ENCODE assay signal across 2 cellular contexts in the genomic region with DNA sequence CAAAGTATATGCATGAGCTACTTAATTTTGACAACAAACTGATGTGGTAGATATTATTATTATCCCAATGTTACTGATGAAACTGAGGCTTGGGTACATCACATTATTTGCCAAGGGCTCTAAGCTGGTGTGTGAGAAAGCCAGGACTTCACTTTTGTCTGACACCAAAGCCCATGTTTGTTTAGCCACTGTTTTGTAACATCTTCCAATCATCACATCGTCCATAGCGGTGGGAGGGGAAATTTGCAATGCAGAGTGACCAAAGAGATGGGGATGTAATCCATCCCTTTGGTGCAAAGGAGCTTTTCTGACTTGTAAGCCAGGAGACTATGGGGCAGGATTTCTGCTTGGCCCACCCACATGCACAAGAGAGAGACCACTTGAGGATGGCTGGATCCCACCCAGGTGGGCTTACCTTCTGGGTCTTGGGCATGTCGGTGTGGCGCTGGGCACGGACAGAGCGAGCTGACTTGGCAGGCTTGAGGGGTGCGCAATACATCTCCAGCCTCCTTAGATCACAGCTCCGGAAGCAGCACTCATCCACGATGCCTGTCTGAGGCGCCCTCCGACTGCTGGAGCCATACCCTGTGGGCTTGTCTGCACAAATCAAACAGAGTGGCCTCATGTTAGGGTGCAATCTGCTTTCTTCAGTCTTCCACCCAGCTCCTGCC.
TF ChIP-seq lines count a peak whose summit lies in the region.

No MANE protein-coding gene starts in this region.

TF ChIP-seq in liver, 16 proteins besides CTCF, POLR2A, EP300 and RAD21:
- TF ChIP-seq, protein P1, sequence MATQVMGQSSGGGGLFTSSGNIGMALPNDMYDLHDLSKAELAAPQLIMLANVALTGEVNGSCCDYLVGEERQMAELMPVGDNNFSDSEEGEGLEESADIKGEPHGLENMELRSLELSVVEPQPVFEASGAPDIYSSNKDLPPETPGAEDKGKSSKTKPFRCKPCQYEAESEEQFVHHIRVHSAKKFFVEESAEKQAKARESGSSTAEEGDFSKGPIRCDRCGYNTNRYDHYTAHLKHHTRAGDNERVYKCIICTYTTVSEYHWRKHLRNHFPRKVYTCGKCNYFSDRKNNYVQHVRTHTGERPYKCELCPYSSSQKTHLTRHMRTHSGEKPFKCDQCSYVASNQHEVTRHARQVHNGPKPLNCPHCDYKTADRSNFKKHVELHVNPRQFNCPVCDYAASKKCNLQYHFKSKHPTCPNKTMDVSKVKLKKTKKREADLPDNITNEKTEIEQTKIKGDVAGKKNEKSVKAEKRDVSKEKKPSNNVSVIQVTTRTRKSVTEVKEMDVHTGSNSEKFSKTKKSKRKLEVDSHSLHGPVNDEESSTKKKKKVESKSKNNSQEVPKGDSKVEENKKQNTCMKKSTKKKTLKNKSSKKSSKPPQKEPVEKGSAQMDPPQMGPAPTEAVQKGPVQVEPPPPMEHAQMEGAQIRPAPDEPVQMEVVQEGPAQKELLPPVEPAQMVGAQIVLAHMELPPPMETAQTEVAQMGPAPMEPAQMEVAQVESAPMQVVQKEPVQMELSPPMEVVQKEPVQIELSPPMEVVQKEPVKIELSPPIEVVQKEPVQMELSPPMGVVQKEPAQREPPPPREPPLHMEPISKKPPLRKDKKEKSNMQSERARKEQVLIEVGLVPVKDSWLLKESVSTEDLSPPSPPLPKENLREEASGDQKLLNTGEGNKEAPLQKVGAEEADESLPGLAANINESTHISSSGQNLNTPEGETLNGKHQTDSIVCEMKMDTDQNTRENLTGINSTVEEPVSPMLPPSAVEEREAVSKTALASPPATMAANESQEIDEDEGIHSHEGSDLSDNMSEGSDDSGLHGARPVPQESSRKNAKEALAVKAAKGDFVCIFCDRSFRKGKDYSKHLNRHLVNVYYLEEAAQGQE (IDR thresholded peaks at IDR 0.05): peak; percentile 30
- TF ChIP-seq FOXA2 (IDR thresholded peaks at IDR 0.05) (peak; percentile 80), EGR1 (IDR thresholded peaks at IDR 0.05; ENCODE audit: low read depth in 2 of 2) (no peak), YY1 (IDR thresholded peaks at IDR 0.05) (peak; percentile 77), RXRA (IDR thresholded peaks at IDR 0.05) (peak in 1 of 2 donors; percentile 60), HNF4A (conservative IDR thresholded peaks at IDR 0.05) (peak in 1 of 2 donors; percentile 63), TAF1 (conservative IDR thresholded peaks at IDR 0.05) (no peak), FOXA1 (IDR thresholded peaks at IDR 0.05) (peak; percentile 77)
- TF ChIP-seq, protein P2, sequence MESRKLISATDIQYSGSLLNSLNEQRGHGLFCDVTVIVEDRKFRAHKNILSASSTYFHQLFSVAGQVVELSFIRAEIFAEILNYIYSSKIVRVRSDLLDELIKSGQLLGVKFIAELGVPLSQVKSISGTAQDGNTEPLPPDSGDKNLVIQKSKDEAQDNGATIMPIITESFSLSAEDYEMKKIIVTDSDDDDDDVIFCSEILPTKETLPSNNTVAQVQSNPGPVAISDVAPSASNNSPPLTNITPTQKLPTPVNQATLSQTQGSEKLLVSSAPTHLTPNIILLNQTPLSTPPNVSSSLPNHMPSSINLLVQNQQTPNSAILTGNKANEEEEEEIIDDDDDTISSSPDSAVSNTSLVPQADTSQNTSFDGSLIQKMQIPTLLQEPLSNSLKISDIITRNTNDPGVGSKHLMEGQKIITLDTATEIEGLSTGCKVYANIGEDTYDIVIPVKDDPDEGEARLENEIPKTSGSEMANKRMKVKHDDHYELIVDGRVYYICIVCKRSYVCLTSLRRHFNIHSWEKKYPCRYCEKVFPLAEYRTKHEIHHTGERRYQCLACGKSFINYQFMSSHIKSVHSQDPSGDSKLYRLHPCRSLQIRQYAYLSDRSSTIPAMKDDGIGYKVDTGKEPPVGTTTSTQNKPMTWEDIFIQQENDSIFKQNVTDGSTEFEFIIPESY (IDR thresholded peaks at IDR 0.05): no peak
- TF ChIP-seq, protein P3, sequence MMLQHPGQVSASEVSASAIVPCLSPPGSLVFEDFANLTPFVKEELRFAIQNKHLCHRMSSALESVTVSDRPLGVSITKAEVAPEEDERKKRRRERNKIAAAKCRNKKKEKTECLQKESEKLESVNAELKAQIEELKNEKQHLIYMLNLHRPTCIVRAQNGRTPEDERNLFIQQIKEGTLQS (IDR thresholded peaks at IDR 0.05): no peak
TF ChIP-seq in liver: peak in this region for 6.

TF ChIP-seq in HepG2, 621 proteins besides CTCF, POLR2A, EP300 and RAD21 (continued from another document):
- TF ChIP-seq ATF6 (CRISPR knock-in tag; conservative IDR thresholded peaks at IDR 0.05): no peak
- no peak for TF ChIP-seq KDM1A (CRISPR knock-in tag; IDR thresholded peaks at IDR 0.05)
- TF ChIP-seq ZNF737 (CRISPR knock-in tag; IDR thresholded peaks at IDR 0.05; ENCODE audit: borderline replicate concordance): no peak
- no peak for TF ChIP-seq ADNP (CRISPR knock-in tag; IDR thresholded peaks at IDR 0.05)
- no peak for TF ChIP-seq ZNF570 (CRISPR knock-in tag; IDR thresholded peaks at IDR 0.05; ENCODE audit: borderline replicate concordance)
- no peak for TF ChIP-seq TBP (CRISPR knock-in tag; IDR thresholded peaks at IDR 0.05)
- TF ChIP-seq, protein P4, sequence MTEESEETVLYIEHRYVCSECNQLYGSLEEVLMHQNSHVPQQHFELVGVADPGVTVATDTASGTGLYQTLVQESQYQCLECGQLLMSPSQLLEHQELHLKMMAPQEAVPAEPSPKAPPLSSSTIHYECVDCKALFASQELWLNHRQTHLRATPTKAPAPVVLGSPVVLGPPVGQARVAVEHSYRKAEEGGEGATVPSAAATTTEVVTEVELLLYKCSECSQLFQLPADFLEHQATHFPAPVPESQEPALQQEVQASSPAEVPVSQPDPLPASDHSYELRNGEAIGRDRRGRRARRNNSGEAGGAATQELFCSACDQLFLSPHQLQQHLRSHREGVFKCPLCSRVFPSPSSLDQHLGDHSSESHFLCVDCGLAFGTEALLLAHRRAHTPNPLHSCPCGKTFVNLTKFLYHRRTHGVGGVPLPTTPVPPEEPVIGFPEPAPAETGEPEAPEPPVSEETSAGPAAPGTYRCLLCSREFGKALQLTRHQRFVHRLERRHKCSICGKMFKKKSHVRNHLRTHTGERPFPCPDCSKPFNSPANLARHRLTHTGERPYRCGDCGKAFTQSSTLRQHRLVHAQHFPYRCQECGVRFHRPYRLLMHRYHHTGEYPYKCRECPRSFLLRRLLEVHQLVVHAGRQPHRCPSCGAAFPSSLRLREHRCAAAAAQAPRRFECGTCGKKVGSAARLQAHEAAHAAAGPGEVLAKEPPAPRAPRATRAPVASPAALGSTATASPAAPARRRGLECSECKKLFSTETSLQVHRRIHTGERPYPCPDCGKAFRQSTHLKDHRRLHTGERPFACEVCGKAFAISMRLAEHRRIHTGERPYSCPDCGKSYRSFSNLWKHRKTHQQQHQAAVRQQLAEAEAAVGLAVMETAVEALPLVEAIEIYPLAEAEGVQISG (CRISPR knock-in tag; IDR thresholded peaks at IDR 0.05): no peak
- TF ChIP-seq NFIB (CRISPR knock-in tag; IDR thresholded peaks at IDR 0.05; ENCODE audit: borderline replicate concordance): no peak
- no peak for TF ChIP-seq PITX1 (CRISPR knock-in tag; IDR thresholded peaks at IDR 0.05)
- no peak for TF ChIP-seq FOXJ3 (CRISPR knock-in tag; IDR thresholded peaks at IDR 0.05; ENCODE audit: borderline replicate concordance)
- no peak for TF ChIP-seq PRPF4 (IDR thresholded peaks at IDR 0.05; ENCODE audit: low read depth, low read length, poor library complexity, severe bottlenecking)
- no peak for TF ChIP-seq WIZ (CRISPR knock-in tag; IDR thresholded peaks at IDR 0.05)
- TF ChIP-seq SETDB1 (CRISPR knock-in tag; IDR thresholded peaks at IDR 0.05; ENCODE audit: borderline replicate concordance): no peak
- no peak for TF ChIP-seq ISL2 (CRISPR knock-in tag; IDR thresholded peaks at IDR 0.05)
